ENCODE assay signal across 8 cellular contexts in genomic region chr2:219541611-219542180, GRCh38. TPM values are rescaled to one million over a fixed set of nuclear protein-coding genes. Genes with fewer than 3 reads are reported as not detected.
DNase-seq lines count a peak whose midpoint lies in the region; ATAC-seq and TF ChIP-seq lines count a peak whose summit lies in the region.

No MANE protein-coding gene starts in this region.

- H3K9me3 ChIP-seq in Peyer's patch (no peaks in the 10 kb centered on the region), thyroid gland (no peaks in the 10 kb centered on the region)

- H3K36me3 Mint-ChIP-seq in activated T-helper 2 cell treated with anti-CD3 and anti-CD28 coated beads, Interferon-gamma antibody, Interleukin-2, Interleukin-4, amounts not matched to agents 10 μg/mL and 5 μg/mL and 100 μg/mL, durations not matched to agents 14 hours and 24 hours and 36 hours (ENCODE audit: low read depth), result peaks cover 15% of the 10 kb centered on the region
- peaks cover 16% of the 10 kb centered on the region for H3K36me3 Mint-ChIP-seq in osteocyte (ENCODE audit: unreplicated experiment)

- peak; percentile 46 for ATAC-seq in GM21619 (IDR thresholded peaks at IDR 0.05; ENCODE audit: unreplicated experiment)

- H3K4me1 Mint-ChIP-seq in activated T-helper 2 cell treated with anti-CD3 and anti-CD28 coated beads, Interferon-gamma antibody, Interleukin-2, Interleukin-4, amounts not matched to agents 10 μg/mL and 5 μg/mL and 100 μg/mL, durations not matched to agents 14 hours and 24 hours and 36 hours (ENCODE audit: low read depth), result peaks cover 11% of the 10 kb centered on the region
- peaks cover 40% of the 10 kb centered on the region for H3K4me1 Mint-ChIP-seq in osteocyte (ENCODE audit: unreplicated experiment)

- no peaks in the 10 kb centered on the region for H3K9me3 Mint-ChIP-seq in activated T-helper 2 cell treated with anti-CD3 and anti-CD28 coated beads, Interferon-gamma antibody, Interleukin-2, Interleukin-4, amounts not matched to agents 10 μg/mL and 5 μg/mL and 100 μg/mL, durations not matched to agents 14 hours and 24 hours and 36 hours
- no peaks in the 10 kb centered on the region for H3K9me3 Mint-ChIP-seq in osteocyte (ENCODE audit: unreplicated experiment)

- H3K4me1 ChIP-seq in Peyer's patch (peaks cover 0 to 23% (median 14%) of the 10 kb centered on the region in 4 donors), thyroid gland (peaks cover 21 to 24% of the 10 kb centered on the region in 2 donors)

- H3K4me3 Mint-ChIP-seq in activated T-helper 2 cell treated with anti-CD3 and anti-CD28 coated beads, Interferon-gamma antibody, Interleukin-2, Interleukin-4, amounts not matched to agents 10 μg/mL and 5 μg/mL and 100 μg/mL, durations not matched to agents 14 hours and 24 hours and 36 hours (ENCODE audit: low read depth), result peak overlapping the region; percentile 91
- peak overlapping the region; percentile 53 for H3K4me3 Mint-ChIP-seq in osteocyte (ENCODE audit: unreplicated experiment)

- peaks cover 16% of the 10 kb centered on the region for H3K27me3 Mint-ChIP-seq in activated T-helper 2 cell treated with anti-CD3 and anti-CD28 coated beads, Interferon-gamma antibody, Interleukin-2, Interleukin-4, amounts not matched to agents 10 μg/mL and 5 μg/mL and 100 μg/mL, durations not matched to agents 14 hours and 24 hours and 36 hours (ENCODE audit: low read depth)
- no peaks in the 10 kb centered on the region for H3K27me3 Mint-ChIP-seq in osteocyte (ENCODE audit: unreplicated experiment)

- intact Hi-C loops in activated T-helper 2 cell treated with anti-CD3 and anti-CD28 coated beads, Interferon-gamma antibody, Interleukin-2, Interleukin-4, amounts not matched to agents 10 μg/mL and 5 μg/mL and 100 μg/mL, durations not matched to agents 14 hours and 24 hours and 36 hours (cut with micrococcal nuclease), result loop anchor here (1.0 to 10.0 kb wide), 5 partner anchors 17 to 367 kb away; partner anchors contain the start of genes CNPPD1, GMPPA, RETREG2 and SLC23A3
- intact Hi-C loops in thyroid gland (cut with DNase I), result loop anchor here (2.0 to 5.0 kb wide), 2 partner anchors 101 to 146 kb away; no protein-coding TSS in a partner anchor

- WGBS in thyroid gland, 2 donors, result 6 to 20% methylated on average over 9 to 13 of the region's 48 CpGs

- H3K27me3 ChIP-seq in Peyer's patch (no peaks in the 10 kb centered on the region), thyroid gland (no peaks in the 10 kb centered on the region)

- TF ChIP-seq CTCF in Peyer's patch (IDR thresholded peaks at IDR 0.05), result peak; percentile 72 to 100 (median 98)
- peak; percentile 72 for TF ChIP-seq CTCF in foreskin fibroblast (IDR thresholded peaks at IDR 0.05; ENCODE audit: low read depth, low read length)
- peak; percentile 99 for TF ChIP-seq CTCF in osteocyte (IDR thresholded peaks at IDR 0.05)
- TF ChIP-seq CTCF in thyroid gland (IDR thresholded peaks at IDR 0.05), result peak; percentile 92 to 99 (median 97)

- no peak for TF ChIP-seq EP300 in Ishikawa (IDR thresholded peaks at IDR 0.05; ENCODE audit: borderline replicate concordance)

- peak; percentile 51 for TF ChIP-seq RAD21 in Ishikawa (IDR thresholded peaks at IDR 0.05; ENCODE audit: low read depth)

- H3K27ac ChIP-seq in Peyer's patch (peak overlapping the region in 1 of 4 donors; percentile 18), thyroid gland (no peak overlapping the region)

- H3K36me3 ChIP-seq in Peyer's patch (peaks cover 0 to 27% (median 0%) of the 10 kb centered on the region in 3 donors), thyroid gland (peaks cover 14 to 17% of the 10 kb centered on the region in 2 donors)

- H3K27ac Mint-ChIP-seq in activated T-helper 2 cell treated with anti-CD3 and anti-CD28 coated beads, Interferon-gamma antibody, Interleukin-2, Interleukin-4, amounts not matched to agents 10 μg/mL and 5 μg/mL and 100 μg/mL, durations not matched to agents 14 hours and 24 hours and 36 hours, result no peak overlapping the region
- no peak overlapping the region for H3K27ac Mint-ChIP-seq in osteocyte (ENCODE audit: unreplicated experiment)

- TF ChIP-seq POLR2A in Peyer's patch (IDR thresholded peaks at IDR 0.05), result peak in 1 of 2 donors; percentile 34
- TF ChIP-seq POLR2A in thyroid gland (IDR thresholded peaks at IDR 0.05), result peak in 1 of 2 donors; percentile 19

- DNase-seq in DMS53 treated with DMSO at 0.1 percent for 48 hours (lab: John Stamatoyannopoulos, UW; ENCODE audit: unreplicated experiment) (peak; percentile 79), Peyer's patch (peak; percentile 85 to 95 (median 95)), foreskin fibroblast (peak in 1 of 2 donors; percentile 70), osteocyte (ENCODE audit: extremely low spot score, unreplicated experiment) (peak; percentile 92), thyroid gland (peak; percentile 93)
- DNase-seq in activated T-helper 2 cell treated with anti-CD3 and anti-CD28 coated beads, Interferon-gamma antibody, Interleukin-2, Interleukin-4, amounts not matched to agents 10 μg/mL and 5 μg/mL and 100 μg/mL, durations not matched to agents 14 hours and 24 hours and 36 hours (ENCODE audit: low spot score), result peak; percentile 84

- H3K4me3 ChIP-seq in Peyer's patch, result peak overlapping the region; percentile 27 to 80 (median 60)
- H3K4me3 ChIP-seq in foreskin fibroblast (ENCODE audit: low read depth in 1 of 2, low read length in 2 of 2), result peak overlapping the region; percentile 65 to 79
- H3K4me3 ChIP-seq in thyroid gland (replicated peaks in 1 of 3), result peak overlapping the region in 1 of 3 donors; percentile 15

TF ChIP-seq in Ishikawa, 13 proteins besides CTCF, POLR2A, EP300 and RAD21 (continues in another document):
- TF ChIP-seq CREB1 (IDR thresholded peaks at IDR 0.05; ENCODE audit: low read depth), result peak; percentile 38; the same call in 1 of the 2 replicates
- peak; percentile 69 for TF ChIP-seq YY1 (IDR thresholded peaks at IDR 0.05; ENCODE audit: low read depth)
- peak; percentile 77 for TF ChIP-seq TCF12 (IDR thresholded peaks at IDR 0.05; ENCODE audit: low read depth)
- TF ChIP-seq MAX (IDR thresholded peaks at IDR 0.05), result peak; percentile 84
- 0 out of 2 replicates have a peak, but pooled peaks have one; percentile 12 for TF ChIP-seq TEAD4 (IDR thresholded peaks at IDR 0.05)
- TF ChIP-seq USF1 (IDR thresholded peaks at IDR 0.05), result 0 out of 2 replicates have a peak, but pooled peaks have one; percentile 36
- 0 out of 2 replicates have a peak, but pooled peaks have one; percentile 60 for TF ChIP-seq ZBTB7A (IDR thresholded peaks at IDR 0.05; ENCODE audit: low read depth)
- TF ChIP-seq CEBPB (IDR thresholded peaks at IDR 0.05), result no peak
- peak; percentile 51; the same call in 1 of the 2 replicates for TF ChIP-seq EGR1 (IDR thresholded peaks at IDR 0.05)

RNA-seq across cellular contexts. Expression of gene CHPF, which starts 1.9 kb away (rescaled TPM):
- total RNA-seq in Peyer's patch (100 to 1,000 TPM in 1 of 4 donors, 10 to 100 TPM in 3; 19.0 to 122 (median 90.5) TPM), osteocyte (144 and 151 TPM in 2 replicates), thyroid gland (100 to 1,000 TPM in 3 of 4 donors, 10 to 100 TPM in 1; 57.2 to 194 (median 141) TPM)
- total RNA-seq in activated T-helper 2 cell treated with anti-CD3 and anti-CD28 coated beads, Interferon-gamma antibody, Interleukin-2, Interleukin-4, amounts not matched to agents 10 μg/mL and 5 μg/mL and 100 μg/mL, durations not matched to agents 14 hours and 24 hours and 36 hours, result 40.2 and 41.9 TPM in 2 replicates

RNA-seq across cellular contexts. Expression of gene TMEM198, which starts 2.1 kb away (rescaled TPM):
- 10 to 100 TPM in 3 of 4 donors, 1 to 10 TPM in 1; 6.6 to 25.5 (median 13.9) TPM for total RNA-seq in Peyer's patch
- total RNA-seq in activated T-helper 2 cell treated with anti-CD3 and anti-CD28 coated beads, Interferon-gamma antibody, Interleukin-2, Interleukin-4, amounts not matched to agents 10 μg/mL and 5 μg/mL and 100 μg/mL, durations not matched to agents 14 hours and 24 hours and 36 hours, result 3.8 and 4.9 TPM in 2 replicates
- total RNA-seq in osteocyte, result 5.3 and 6.7 TPM in 2 replicates
- 10 to 100 TPM in 1 of 4 donors, 1 to 10 TPM in 3; 4.6 to 10.9 (median 5.4) TPM for total RNA-seq in thyroid gland

RNA-seq across cellular contexts. Expression of gene ASIC4, which starts 27.4 kb away (rescaled TPM):
- total RNA-seq in Peyer's patch (under 1 TPM in 1 of 4 donors, not detected in 3; 0.27 TPM), osteocyte (0.11 and 0.13 TPM in 2 replicates), thyroid gland (not detected)
- total RNA-seq in activated T-helper 2 cell treated with anti-CD3 and anti-CD28 coated beads, Interferon-gamma antibody, Interleukin-2, Interleukin-4, amounts not matched to agents 10 μg/mL and 5 μg/mL and 100 μg/mL, durations not matched to agents 14 hours and 24 hours and 36 hours, result not detected in 2 replicates

RNA-seq across cellular contexts. Expression of gene OBSL1, which starts 29.6 kb away (rescaled TPM):
- total RNA-seq in Peyer's patch, result 10 to 100 TPM in 3 of 4 donors, 1 to 10 TPM in 1; 7.5 to 43.7 (median 21.2) TPM
- total RNA-seq in activated T-helper 2 cell treated with anti-CD3 and anti-CD28 coated beads, Interferon-gamma antibody, Interleukin-2, Interleukin-4, amounts not matched to agents 10 μg/mL and 5 μg/mL and 100 μg/mL, durations not matched to agents 14 hours and 24 hours and 36 hours, result 0.37 and 0.59 TPM in 2 replicates
- 168 and 174 TPM in 2 replicates for total RNA-seq in osteocyte
- total RNA-seq in thyroid gland, result 100 to 1,000 TPM; 142 to 200 (median 170) TPM

RNA-seq across cellular contexts. Expression of gene INHA, which starts 30.4 kb away (rescaled TPM):
- total RNA-seq in Peyer's patch (not detected), osteocyte (1.2 and 1.4 TPM in 2 replicates), thyroid gland (1 to 10 TPM in 1 of 4 donors, under 1 TPM in 2, not detected in 1; 0.50 to 1.1 (median 0.81) TPM)
- not detected in 2 replicates for total RNA-seq in activated T-helper 2 cell treated with anti-CD3 and anti-CD28 coated beads, Interferon-gamma antibody, Interleukin-2, Interleukin-4, amounts not matched to agents 10 μg/mL and 5 μg/mL and 100 μg/mL, durations not matched to agents 14 hours and 24 hours and 36 hours
